18 cellular contexts compared by ENCODE assay signal in genomic region chr12:93483151-93483807, GRCh38.
"Had no signal": no experiment of that assay in that cellular context is flagged by ENCODE, and none has a peak within 500 bp of the region (broad histone marks: within the 10 kb centered on the region; RNA-seq: fewer than 3 reads in every experiment).

No MANE protein-coding gene starts in this region.

- H3K27me3 Mint-ChIP-seq: progenitor cell of endocrine pancreas had no signal

- H3K4me3 Mint-ChIP-seq: endodermal cell, nephron had no signal

- H3K9me3 Mint-ChIP-seq: endodermal cell, nephron had no signal

- H2AFZ ChIP-seq: hepatocyte had no signal

- DNase-seq: effector CD4-positive, alpha-beta T cell; endodermal cell; erythroblast; foreskin keratinocyte; head of caudate nucleus; occipital lobe; pancreas; right cardiac atrium; stimulated activated CD4-positive, alpha-beta T cell treated with anti-CD3 and anti-CD28 coated beads, Interleukin-2, amount 100 ng/mL, for 48 hours; stimulated activated naive CD4-positive, alpha-beta T cell treated with Interleukin-2 at 50 U/mL for 16 hours; upper lobe of left lung; uterus had no signal

- FAIRE-seq: endothelial cell of umbilical vein had no signal

- H3K4me2 ChIP-seq: hepatocyte, smooth muscle cell had no signal

- ATAC-seq: foreskin keratinocyte, pancreas, right cardiac atrium had no signal

- H3K4me3 ChIP-seq: coronary artery, hepatocyte, pancreas, smooth muscle cell, upper lobe of left lung, uterus had no signal

- H3K9me3 ChIP-seq: pancreas, upper lobe of left lung, uterus had no signal

- H3K36me3 ChIP-seq: uterus had no signal

- H3K27ac ChIP-seq: coronary artery, foreskin keratinocyte, hepatocyte, pancreas, upper lobe of left lung, uterus had no signal

- H3K4me1 ChIP-seq: foreskin keratinocyte, upper lobe of left lung, uterus had no signal

- H3K27ac Mint-ChIP-seq: endodermal cell, nephron, progenitor cell of endocrine pancreas had no signal

- H3K27me3 ChIP-seq: foreskin keratinocyte, hepatocyte, pancreas, upper lobe of left lung, uterus had no signal

- H3K4me1 Mint-ChIP-seq: endodermal cell, nephron had no signal
